8 cellular contexts compared by ENCODE assay signal in genomic region chrX:153470411-153471363, GRCh38. TPM values are rescaled to one million over a fixed set of nuclear protein-coding genes. Genes with fewer than 3 reads are reported as not detected.
DNase-seq lines count a peak whose midpoint lies in the region; ATAC-seq and TF ChIP-seq lines count a peak whose summit lies in the region.

Gene HAUS7, minus strand, starts transcription at chrX:153470576. Its CDS starts 19 bp downstream, at chrX:153470557.

- no peaks in the 10 kb centered on the region for H3K9me3 ChIP-seq in colonic mucosa

- no peaks in the 10 kb centered on the region for H3K9me3 Mint-ChIP-seq in activated CD4-positive, alpha-beta T cell treated with anti-CD3 and anti-CD28 coated beads, Interleukin-2, amount 10 ng/mL, durations not matched to agents 24 days and 14 days

- H3K27me3 ChIP-seq in colonic mucosa, result no peaks in the 10 kb centered on the region

- intact Hi-C loops in activated CD4-positive, alpha-beta T cell treated with anti-CD3 and anti-CD28 coated beads, Interleukin-2, amount 10 ng/mL, durations not matched to agents 24 days and 14 days (cut with micrococcal nuclease), result loop anchor here (1.0 to 10.0 kb wide), 6 partner anchors 37 to 638 kb away; partner anchors contain the start of genes ABCD1, BCAP31, CCNQ and CETN2
- intact Hi-C loops in colonic mucosa (cut with DNase I), result no loop called here

- peak within 1 kb of the TSS; percentile 60 for H3K4me3 ChIP-seq in colonic mucosa

- peaks cover 4% of the 10 kb centered on the region for H3K36me3 Mint-ChIP-seq in activated CD4-positive, alpha-beta T cell treated with anti-CD3 and anti-CD28 coated beads, Interleukin-2, amount 10 ng/mL, durations not matched to agents 24 days and 14 days (ENCODE audit: low read depth)

- no peak within 1 kb of the TSS for H3K27ac ChIP-seq in colonic mucosa

- H3K4me1 Mint-ChIP-seq in activated CD4-positive, alpha-beta T cell treated with anti-CD3 and anti-CD28 coated beads, Interleukin-2, amount 10 ng/mL, durations not matched to agents 24 days and 14 days, result peaks cover 4% of the 10 kb centered on the region

- ATAC-seq in GM19328 (IDR thresholded peaks at IDR 0.05; ENCODE audit: unreplicated experiment) (peak; percentile 84), HG03469 (IDR thresholded peaks at IDR 0.05; ENCODE audit: unreplicated experiment) (peak; percentile 51), left lobe of liver (peak; percentile 91)

- no peaks in the 10 kb centered on the region for H3K36me3 ChIP-seq in colonic mucosa

- H3K27me3 Mint-ChIP-seq in activated CD4-positive, alpha-beta T cell treated with anti-CD3 and anti-CD28 coated beads, Interleukin-2, amount 10 ng/mL, durations not matched to agents 24 days and 14 days, result peaks cover 2% of the 10 kb centered on the region

- H3K27ac Mint-ChIP-seq in activated CD4-positive, alpha-beta T cell treated with anti-CD3 and anti-CD28 coated beads, Interleukin-2, amount 10 ng/mL, durations not matched to agents 24 days and 14 days, result peak within 1 kb of the TSS; percentile 84

- peak within 1 kb of the TSS; percentile 30 to 58 for H3K9ac ChIP-seq in colonic mucosa (ENCODE audit: low read depth in 2 of 2, low read length in 2 of 2)

- peak; percentile 33 to 94 (median 87) for DNase-seq in C1 segment of cervical spinal cord (lab: John Stamatoyannopoulos, UW)
- DNase-seq in NCI-H526 (lab: John Stamatoyannopoulos, UW), result peak; percentile 77 to 93
- DNase-seq in activated CD4-positive, alpha-beta T cell treated with anti-CD3 and anti-CD28 coated beads, Interleukin-2, amount 10 ng/mL, durations not matched to agents 24 days and 14 days, result peak; percentile 95
- DNase-seq in colonic mucosa, result peak; percentile 89
- peak; percentile 84 for DNase-seq in left lobe of liver (ENCODE audit: low spot score)
- DNase-seq in stimulated activated CD4-positive, alpha-beta T cell treated with anti-CD3 and anti-CD28 coated beads, Interleukin-2, amount 100 ng/mL, for 24 hours, result peak; percentile 85 to 86

- H3K4me3 Mint-ChIP-seq in activated CD4-positive, alpha-beta T cell treated with anti-CD3 and anti-CD28 coated beads, Interleukin-2, amount 10 ng/mL, durations not matched to agents 24 days and 14 days, result peak within 1 kb of the TSS; percentile 86

- TF ChIP-seq CTCF in colonic mucosa (IDR thresholded peaks at IDR 0.05), result peak; percentile 39

- no peaks in the 10 kb centered on the region for H3K4me1 ChIP-seq in colonic mucosa

RNA-seq across cellular contexts. Expression of gene HAUS7, which starts in this region (rescaled TPM):
- 75.7 and 79.4 TPM in 2 replicates for total RNA-seq in activated CD4-positive, alpha-beta T cell treated with anti-CD3 and anti-CD28 coated beads, Interleukin-2, amount 10 ng/mL, durations not matched to agents 24 days and 14 days
- total RNA-seq in colonic mucosa (10 to 100 TPM; 18.9 to 47.8 TPM), left lobe of liver (11.2 TPM)
